ENCODE assay signal across 11 cellular contexts in genomic region chr5:149489605-149490037, GRCh38.
DNase-seq lines count a peak whose midpoint lies in the region; ATAC-seq and TF ChIP-seq lines count a peak whose summit lies in the region.
"Had no signal": no experiment of that assay in that cellular context is flagged by ENCODE, and none has a peak within 500 bp of the region (broad histone marks: within the 10 kb centered on the region; RNA-seq: fewer than 3 reads in every experiment).

No MANE protein-coding gene starts in this region.

- intact Hi-C loops in adrenal gland (cut with DNase I), result loop anchor here in 1 of 2 donors (10.0 kb wide), 1 partner anchor 55 kb away; no protein-coding TSS in a partner anchor

- no peak overlapping the region for H2AFZ ChIP-seq in smooth muscle cell (ENCODE audit: low read depth)

- H3K4me2 ChIP-seq in smooth muscle cell, result peak overlapping the region; percentile 17

- peaks cover 2% of the 10 kb centered on the region for H3K27me3 Mint-ChIP-seq in endothelial cell (ENCODE audit: unreplicated experiment)

- no peak for TF ChIP-seq CTCF in adrenal gland (IDR thresholded peaks at IDR 0.05)
- no peak for TF ChIP-seq CTCF in gastroesophageal sphincter (IDR thresholded peaks at IDR 0.05)
- no peak for TF ChIP-seq CTCF in smooth muscle cell (IDR thresholded peaks at IDR 0.05; ENCODE audit: borderline replicate concordance, insufficient read depth, poor library complexity, severe bottlenecking)
- TF ChIP-seq CTCF in endothelial cell (IDR thresholded peaks at IDR 0.05; ENCODE audit: unreplicated experiment), result no peak

- H3K36me3 Mint-ChIP-seq in endothelial cell (ENCODE audit: low read depth, unreplicated experiment), result no peaks in the 10 kb centered on the region

- TF ChIP-seq POLR2A in adrenal gland (IDR thresholded peaks at IDR 0.05) (no peak), gastroesophageal sphincter (IDR thresholded peaks at IDR 0.05) (no peak)

- WGBS in adrenal gland, 4 donors, result 13 to 27% (median 19%) methylated on average over 7 of the region's 7 CpGs
- 0 to 3% methylated on average over 7 of the region's 7 CpGs for WGBS in gastroesophageal sphincter (ENCODE audit: low coverage in 1 of 2), 2 donors
- 44% methylated on average over 7 of the region's 7 CpGs for WGBS in smooth muscle cell (ENCODE audit: low lambda C conversion rate)

- H3K79me2 ChIP-seq in smooth muscle cell (ENCODE audit: low read depth), result no peaks in the 10 kb centered on the region

- H3K4me3 Mint-ChIP-seq in endothelial cell (ENCODE audit: unreplicated experiment), result no peak overlapping the region

- H3K36me3 ChIP-seq in MG63 (peaks cover 22% of the 10 kb centered on the region), adrenal gland (replicated peaks in 1 of 2) (peaks cover 0 to 7% of the 10 kb centered on the region in 2 donors), gastroesophageal sphincter (peaks cover 0 to 13% of the 10 kb centered on the region in 2 donors), smooth muscle cell (ENCODE audit: low read depth) (peaks cover under 1% of the 10 kb centered on the region)
- H3K36me3 ChIP-seq: ovary had no signal

- H4K20me1 ChIP-seq in smooth muscle cell (ENCODE audit: low read depth), result no peaks in the 10 kb centered on the region

- H3K4me3 ChIP-seq in MG63, result no peak overlapping the region
- H3K4me3 ChIP-seq in adrenal gland, result no peak overlapping the region
- H3K4me3 ChIP-seq in gastroesophageal sphincter, result no peak overlapping the region
- no peak overlapping the region for H3K4me3 ChIP-seq in smooth muscle cell
- H3K4me3 ChIP-seq: ovary had no signal

- H3K9me3 ChIP-seq in MG63 (no peaks in the 10 kb centered on the region), adrenal gland (replicated peaks in 1 of 3) (no peaks in the 10 kb centered on the region), gastroesophageal sphincter (no peaks in the 10 kb centered on the region), smooth muscle cell (replicated peaks; ENCODE audit: low read depth) (no peaks in the 10 kb centered on the region)
- H3K9me3 ChIP-seq: ovary had no signal

- no peaks in the 10 kb centered on the region for H3K27me3 ChIP-seq in MG63
- H3K27me3 ChIP-seq in adrenal gland, result no peaks in the 10 kb centered on the region
- H3K27me3 ChIP-seq in gastroesophageal sphincter, result no peaks in the 10 kb centered on the region
- H3K27me3 ChIP-seq in smooth muscle cell (ENCODE audit: low read depth), result no peaks in the 10 kb centered on the region
- H3K27me3 ChIP-seq: ovary had no signal

- peak; percentile 48 for TF ChIP-seq EP300 in gastroesophageal sphincter (IDR thresholded peaks at IDR 0.05)

- peak overlapping the region in 1 of 5 donors; percentile 27 for H3K27ac ChIP-seq in adrenal gland
- peak overlapping the region; percentile 82 to 95 (median 92) for H3K27ac ChIP-seq in gastroesophageal sphincter
- peak overlapping the region; percentile 100 for H3K27ac ChIP-seq in smooth muscle cell (ENCODE audit: low read depth)
- H3K27ac ChIP-seq: ovary had no signal

- H3K9me3 Mint-ChIP-seq in endothelial cell (ENCODE audit: unreplicated experiment), result no peaks in the 10 kb centered on the region

- H3F3A ChIP-seq in smooth muscle cell (ENCODE audit: low read depth), result peaks cover 38% of the 10 kb centered on the region

- H3K4me1 Mint-ChIP-seq in endothelial cell (ENCODE audit: unreplicated experiment), result no peaks in the 10 kb centered on the region

- DNase-seq in MG63 (peak; percentile 69), adrenal gland (peak in 6 of 7 donors; percentile 44 to 80 (median 47)), smooth muscle cell (lab: John Stamatoyannopoulos, UW; ENCODE audit: unreplicated experiment) (no peak), AG20443 (ENCODE audit: low spot score) (no peak), endothelial cell (ENCODE audit: low spot score) (no peak)
- no peak for DNase-seq in activated effector memory CD4-positive, alpha-beta T cell treated with anti-CD3 and anti-CD28 coated beads, Interleukin-2, amount 50 U/mL, for 16 hours
- DNase-seq: cerebellar nuclear complex, EL, NCI-H2171 had no signal

- ATAC-seq in gastroesophageal sphincter, result peak; percentile 3

- no peak overlapping the region for H3K27ac Mint-ChIP-seq in endothelial cell (ENCODE audit: unreplicated experiment)

- H3K4me1 ChIP-seq in adrenal gland (replicated peaks in 1 of 2) (peaks cover 22 to 36% of the 10 kb centered on the region in 2 donors), gastroesophageal sphincter (peaks cover 21 to 78% (median 30%) of the 10 kb centered on the region in 3 donors), smooth muscle cell (ENCODE audit: low read depth) (peaks cover 12% of the 10 kb centered on the region)

- peak overlapping the region; percentile 3 for H3K9ac ChIP-seq in smooth muscle cell (ENCODE audit: low read depth)

Comparison
In these comparisons a context has a peak if more than half of its experiments do, and no peak if none do; other contexts are left out.
1. DNase-seq: peak in MG63 (single experiment) and adrenal gland (6 of 7); none in smooth muscle cell (single experiment), activated effector memory CD4-positive, alpha-beta T cell treated with anti-CD3 and anti-CD28 coated beads, Interleukin-2, amount 50 U/mL, for 16 hours (single experiment), AG20443 (single experiment) and endothelial cell (single experiment).